ENCODE assay signal across 10 cellular contexts in the genomic region with DNA sequence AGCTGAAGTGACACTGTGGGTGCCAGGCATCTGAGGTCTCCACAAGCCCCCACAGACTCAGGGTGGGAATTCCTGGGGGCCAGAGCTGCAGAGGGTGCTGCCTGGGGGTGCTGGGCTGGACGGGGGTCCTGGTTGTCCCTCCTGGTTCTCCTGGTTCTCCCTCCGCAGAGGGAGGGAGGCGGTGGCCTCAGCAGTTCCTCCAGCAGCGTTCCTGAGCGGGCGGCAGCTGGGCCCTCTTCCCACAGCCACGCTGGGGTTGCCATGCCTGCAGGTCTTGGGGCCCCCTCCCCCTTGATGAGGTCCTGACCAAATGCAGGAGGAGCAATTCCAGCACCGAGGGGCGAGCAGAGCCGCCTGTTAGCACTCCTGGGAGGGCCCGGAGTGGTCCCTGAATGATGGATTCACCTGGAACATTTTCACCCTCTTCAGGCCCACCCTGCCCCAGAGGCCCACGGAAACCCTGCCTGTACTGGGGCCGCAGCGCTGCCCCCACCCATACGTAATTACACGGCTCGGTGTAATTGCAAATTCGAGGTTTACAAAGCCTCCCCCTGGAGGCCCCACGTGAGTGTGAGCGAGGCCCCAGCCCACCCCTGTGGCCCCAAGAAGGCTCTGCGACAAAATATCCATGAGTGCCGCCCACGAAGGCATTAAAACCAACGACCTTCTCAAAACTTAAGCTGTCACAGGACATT. TPM values are rescaled to one million over a fixed set of nuclear protein-coding genes. Genes with fewer than 3 reads are reported as not detected.
DNase-seq lines count a peak whose midpoint lies in the region; ATAC-seq and TF ChIP-seq lines count a peak whose summit lies in the region.
"Had no signal": no experiment of that assay in that cellular context is flagged by ENCODE, and none has a peak within 500 bp of the region (broad histone marks: within the 10 kb centered on the region; RNA-seq: fewer than 3 reads in every experiment).

No MANE protein-coding gene starts in this region.

- peaks cover 46% of the 10 kb centered on the region for H3K4me1 Mint-ChIP-seq in activated naive CD4-positive, alpha-beta T cell treated with anti-CD3 and anti-CD28 coated beads for 36 hours (ENCODE audit: low read depth)
- peaks cover 48% of the 10 kb centered on the region for H3K4me1 Mint-ChIP-seq in activated CD8-positive, alpha-beta memory T cell treated with anti-CD3 and anti-CD28 coated beads, Interleukin-2, amount 10 ng/mL, durations not matched to agents 7 days and 5 days
- peaks cover 4% of the 10 kb centered on the region for H3K4me1 Mint-ChIP-seq in type B pancreatic cell (ENCODE audit: unreplicated experiment)

- H3K4me3 Mint-ChIP-seq in activated naive CD4-positive, alpha-beta T cell treated with anti-CD3 and anti-CD28 coated beads for 36 hours = peak overlapping the region; percentile 92
- peak overlapping the region; percentile 94 for H3K4me3 Mint-ChIP-seq in activated CD8-positive, alpha-beta memory T cell treated with anti-CD3 and anti-CD28 coated beads, Interleukin-2, amount 10 ng/mL, durations not matched to agents 7 days and 5 days
- H3K4me3 Mint-ChIP-seq in type B pancreatic cell = no peak overlapping the region

- intact Hi-C loops in activated naive CD4-positive, alpha-beta T cell treated with anti-CD3 and anti-CD28 coated beads for 36 hours (cut with micrococcal nuclease) = loop anchor here (1.0 to 5.0 kb wide), 3 partner anchors 99 to 601 kb away; partner anchors contain the start of genes CDKN1C and TSSC4

- H3K27ac Mint-ChIP-seq in activated naive CD4-positive, alpha-beta T cell treated with anti-CD3 and anti-CD28 coated beads for 36 hours = peak overlapping the region; percentile 89
- H3K27ac Mint-ChIP-seq in activated CD8-positive, alpha-beta memory T cell treated with anti-CD3 and anti-CD28 coated beads, Interleukin-2, amount 10 ng/mL, durations not matched to agents 7 days and 5 days = peak overlapping the region; percentile 92
- no peak overlapping the region for H3K27ac Mint-ChIP-seq in type B pancreatic cell

- CTCF ChIA-PET in activated naive CD4-positive, alpha-beta T cell treated with anti-CD3 and anti-CD28 coated beads for 36 hours (lab: Charles Lee) = interaction anchor here (0.8 to 8.0 kb wide), 5 partner anchors 98 to 232 kb away, joined by 4 to 197 read pairs (median 6); partner anchors contain the start of gene TSSC4
- CTCF ChIA-PET in activated CD8-positive, alpha-beta memory T cell treated with anti-CD3 and anti-CD28 coated beads, Interleukin-2, amount 10 ng/mL, durations not matched to agents 7 days and 5 days (lab: Charles Lee) = interaction anchor here (0.9 to 10.3 kb wide), 12 partner anchors 10 to 649 kb away, joined by 3 to 432 read pairs (median 8); partner anchors contain the start of gene TSSC4

- DNase-seq in activated naive CD4-positive, alpha-beta T cell treated with anti-CD3 and anti-CD28 coated beads for 36 hours = peak; percentile 41
- DNase-seq in activated naive CD4-positive, alpha-beta T cell (lab: John Stamatoyannopoulos, UW) = no peak
- peak; percentile 48 for DNase-seq in activated CD8-positive, alpha-beta memory T cell treated with anti-CD3 and anti-CD28 coated beads, Interleukin-2, amount 10 ng/mL, durations not matched to agents 7 days and 5 days
- peak; percentile 41 for DNase-seq in left kidney (ENCODE audit: low read depth, low spot score)
- peak; percentile 65 for DNase-seq in type B pancreatic cell (ENCODE audit: extremely low spot score, unreplicated experiment)
- no peak for DNase-seq in superior temporal gyrus (ENCODE audit: extremely low spot score)

- no peaks in the 10 kb centered on the region for H3K9me3 Mint-ChIP-seq in activated naive CD4-positive, alpha-beta T cell treated with anti-CD3 and anti-CD28 coated beads for 36 hours
- no peaks in the 10 kb centered on the region for H3K9me3 Mint-ChIP-seq in activated CD8-positive, alpha-beta memory T cell treated with anti-CD3 and anti-CD28 coated beads, Interleukin-2, amount 10 ng/mL, durations not matched to agents 7 days and 5 days (ENCODE audit: low read depth)
- no peaks in the 10 kb centered on the region for H3K9me3 Mint-ChIP-seq in type B pancreatic cell

- ATAC-seq in activated CD8-positive, alpha-beta memory T cell treated with anti-CD3 and anti-CD28 coated beads, Interleukin-2, amount 10 ng/mL, durations not matched to agents 7 days and 5 days = peak; percentile 3
- ATAC-seq in HG02973 (IDR thresholded peaks at IDR 0.05; ENCODE audit: unreplicated experiment) (no peak), GM18505 (IDR thresholded peaks at IDR 0.05; ENCODE audit: unreplicated experiment) (no peak)
- ATAC-seq: PC-3 had no signal

- no peak for TF ChIP-seq POLR2A in GM18505 (IDR thresholded peaks at IDR 0.05; ENCODE audit: borderline replicate concordance, extremely low read depth, insufficient read depth, insufficient read length)

- no peaks in the 10 kb centered on the region for H3K36me3 Mint-ChIP-seq in activated naive CD4-positive, alpha-beta T cell treated with anti-CD3 and anti-CD28 coated beads for 36 hours (ENCODE audit: low read depth)
- H3K36me3 Mint-ChIP-seq in activated CD8-positive, alpha-beta memory T cell treated with anti-CD3 and anti-CD28 coated beads, Interleukin-2, amount 10 ng/mL, durations not matched to agents 7 days and 5 days = peaks cover 5% of the 10 kb centered on the region
- no peaks in the 10 kb centered on the region for H3K36me3 Mint-ChIP-seq in type B pancreatic cell

- H3K27me3 Mint-ChIP-seq in activated naive CD4-positive, alpha-beta T cell treated with anti-CD3 and anti-CD28 coated beads for 36 hours (ENCODE audit: low read depth) = no peaks in the 10 kb centered on the region
- no peaks in the 10 kb centered on the region for H3K27me3 Mint-ChIP-seq in activated CD8-positive, alpha-beta memory T cell treated with anti-CD3 and anti-CD28 coated beads, Interleukin-2, amount 10 ng/mL, durations not matched to agents 7 days and 5 days
- H3K27me3 Mint-ChIP-seq in type B pancreatic cell = peaks cover 3% of the 10 kb centered on the region

- no peak for TF ChIP-seq CTCF in type B pancreatic cell (conservative IDR thresholded peaks at IDR 0.05)

RNA-seq across cellular contexts. Expression of gene C11orf21, which starts 0.6 kb away (rescaled TPM):
- 1 to 10 TPM; 6.1 to 6.6 TPM for total RNA-seq in activated naive CD4-positive, alpha-beta T cell treated with anti-CD3 and anti-CD28 coated beads for 36 hours
- total RNA-seq in activated CD8-positive, alpha-beta memory T cell treated with anti-CD3 and anti-CD28 coated beads, Interleukin-2, amount 10 ng/mL, durations not matched to agents 7 days and 5 days = 10 to 100 TPM; 28.3 to 49.2 TPM
- total RNA-seq in type B pancreatic cell (ENCODE audit: low replicate concordance) = 0.51 and 1.2 TPM in 2 replicates
- total RNA-seq: PC-3 had no signal

RNA-seq across cellular contexts. Expression of gene TSPAN32, which starts 0.7 kb away (rescaled TPM):
- 1 to 10 TPM; 5.0 to 5.3 TPM for total RNA-seq in activated naive CD4-positive, alpha-beta T cell treated with anti-CD3 and anti-CD28 coated beads for 36 hours
- total RNA-seq in activated CD8-positive, alpha-beta memory T cell treated with anti-CD3 and anti-CD28 coated beads, Interleukin-2, amount 10 ng/mL, durations not matched to agents 7 days and 5 days = 10 to 100 TPM; 20.5 to 41.4 TPM
- 2.6 and 7.2 TPM in 2 replicates for total RNA-seq in type B pancreatic cell (ENCODE audit: low replicate concordance)
- total RNA-seq: PC-3, renal cortical epithelial cell had no signal

RNA-seq across cellular contexts. Expression of gene ASCL2, which starts 30.7 kb away (rescaled TPM):
- not detected for total RNA-seq in activated naive CD4-positive, alpha-beta T cell treated with anti-CD3 and anti-CD28 coated beads for 36 hours
- total RNA-seq in activated CD8-positive, alpha-beta memory T cell treated with anti-CD3 and anti-CD28 coated beads, Interleukin-2, amount 10 ng/mL, durations not matched to agents 7 days and 5 days = under 1 TPM; 0.12 to 0.15 TPM
- total RNA-seq in type B pancreatic cell (ENCODE audit: low replicate concordance) = 5.6 and 13.6 TPM in 2 replicates
- total RNA-seq: renal cortical epithelial cell had no signal

Comparison
In these comparisons a context has a peak if more than half of its experiments do, and no peak if none do; other contexts are left out.
1. DNase-seq: peak in activated naive CD4-positive, alpha-beta T cell treated with anti-CD3 and anti-CD28 coated beads for 36 hours (single experiment), activated CD8-positive, alpha-beta memory T cell treated with anti-CD3 and anti-CD28 coated beads, Interleukin-2, amount 10 ng/mL, durations not matched to agents 7 days and 5 days (single experiment), left kidney (single experiment) and type B pancreatic cell (single experiment); none in activated naive CD4-positive, alpha-beta T cell (0 of 4) and superior temporal gyrus (single experiment).